In the genomic region with DNA sequence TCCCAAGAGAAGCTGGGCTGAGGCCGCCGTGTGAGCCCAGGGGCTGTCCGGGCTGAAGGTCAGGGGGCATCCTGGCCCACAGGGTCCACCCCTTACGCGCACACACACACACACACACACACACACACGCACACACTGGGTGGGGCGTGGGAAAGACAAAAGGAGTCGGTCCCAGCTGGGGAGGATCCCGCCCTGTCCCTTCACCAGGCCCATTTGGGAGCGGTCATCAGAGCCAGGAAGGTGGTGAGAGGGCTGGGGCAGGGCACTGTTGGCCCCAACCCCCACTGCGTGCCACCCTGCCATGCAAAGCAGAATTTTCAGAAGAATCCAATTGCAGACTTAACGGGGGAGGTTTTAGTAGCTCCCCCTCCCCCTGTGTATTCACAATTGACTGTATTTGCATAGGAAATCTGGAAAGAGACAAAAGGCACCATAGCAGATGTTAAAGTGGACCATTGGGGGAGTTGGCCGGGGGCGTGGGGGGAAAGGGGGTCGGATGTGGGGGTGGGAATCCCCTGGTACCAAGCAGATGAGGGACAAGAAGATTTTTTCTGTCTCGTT, we compare ENCODE assay signal across 1 cellular context.
A peak's percentile ranks its signal among the peaks of the same experiment; 100 is the strongest.
TF ChIP-seq lines count a peak whose summit lies in the region.

No MANE protein-coding gene starts in this region.

TF ChIP-seq in HepG2, 621 proteins besides CTCF, POLR2A, EP300 and RAD21 (continues in another document):
- no peak for TF ChIP-seq ZFP36 (IDR thresholded peaks at IDR 0.05; ENCODE audit: borderline replicate concordance, low read depth, low read length, partially characterized antibody)
- peak; percentile 9; the same call in 1 of the 2 replicates for TF ChIP-seq TAF1 (CRISPR knock-in tag; IDR thresholded peaks at IDR 0.05)
- TF ChIP-seq PTBP1 (IDR thresholded peaks at IDR 0.05; ENCODE audit: low read depth, low read length, poor library complexity, severe bottlenecking) = no peak
- TF ChIP-seq, protein P1, sequence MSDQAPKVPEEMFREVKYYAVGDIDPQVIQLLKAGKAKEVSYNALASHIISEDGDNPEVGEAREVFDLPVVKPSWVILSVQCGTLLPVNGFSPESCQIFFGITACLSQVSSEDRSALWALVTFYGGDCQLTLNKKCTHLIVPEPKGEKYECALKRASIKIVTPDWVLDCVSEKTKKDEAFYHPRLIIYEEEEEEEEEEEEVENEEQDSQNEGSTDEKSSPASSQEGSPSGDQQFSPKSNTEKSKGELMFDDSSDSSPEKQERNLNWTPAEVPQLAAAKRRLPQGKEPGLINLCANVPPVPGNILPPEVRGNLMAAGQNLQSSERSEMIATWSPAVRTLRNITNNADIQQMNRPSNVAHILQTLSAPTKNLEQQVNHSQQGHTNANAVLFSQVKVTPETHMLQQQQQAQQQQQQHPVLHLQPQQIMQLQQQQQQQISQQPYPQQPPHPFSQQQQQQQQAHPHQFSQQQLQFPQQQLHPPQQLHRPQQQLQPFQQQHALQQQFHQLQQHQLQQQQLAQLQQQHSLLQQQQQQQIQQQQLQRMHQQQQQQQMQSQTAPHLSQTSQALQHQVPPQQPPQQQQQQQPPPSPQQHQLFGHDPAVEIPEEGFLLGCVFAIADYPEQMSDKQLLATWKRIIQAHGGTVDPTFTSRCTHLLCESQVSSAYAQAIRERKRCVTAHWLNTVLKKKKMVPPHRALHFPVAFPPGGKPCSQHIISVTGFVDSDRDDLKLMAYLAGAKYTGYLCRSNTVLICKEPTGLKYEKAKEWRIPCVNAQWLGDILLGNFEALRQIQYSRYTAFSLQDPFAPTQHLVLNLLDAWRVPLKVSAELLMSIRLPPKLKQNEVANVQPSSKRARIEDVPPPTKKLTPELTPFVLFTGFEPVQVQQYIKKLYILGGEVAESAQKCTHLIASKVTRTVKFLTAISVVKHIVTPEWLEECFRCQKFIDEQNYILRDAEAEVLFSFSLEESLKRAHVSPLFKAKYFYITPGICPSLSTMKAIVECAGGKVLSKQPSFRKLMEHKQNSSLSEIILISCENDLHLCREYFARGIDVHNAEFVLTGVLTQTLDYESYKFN (CRISPR knock-in tag; conservative IDR thresholded peaks at IDR 0.05) = 0 out of 2 replicates have a peak, but pooled peaks have one; percentile 3
- no peak for TF ChIP-seq FOXP1 (IDR thresholded peaks at IDR 0.05)
- TF ChIP-seq FOXP1 (CRISPR knock-in tag; IDR thresholded peaks at IDR 0.05) = no peak
- TF ChIP-seq ZNF713 (CRISPR knock-in tag; IDR thresholded peaks at IDR 0.05) = 0 out of 2 replicates have a peak, but pooled peaks have one; percentile 11
- TF ChIP-seq SMARCC2 (IDR thresholded peaks at IDR 0.05) = no peak
- 0 out of 2 replicates have a peak, but pooled peaks have one; percentile 12 for TF ChIP-seq IRF2 (CRISPR knock-in tag; IDR thresholded peaks at IDR 0.05)
- TF ChIP-seq MAF1 (CRISPR knock-in tag; IDR thresholded peaks at IDR 0.05; ENCODE audit: borderline replicate concordance) = no peak
- TF ChIP-seq AGO2 (optimal IDR thresholded peaks at IDR 0.05; ENCODE audit: low read depth, low read length) = no peak
- TF ChIP-seq ZNF558 (CRISPR knock-in tag; IDR thresholded peaks at IDR 0.05; ENCODE audit: borderline replicate concordance) = 0 out of 2 replicates have a peak, but pooled peaks have one; percentile 33
- TF ChIP-seq RXRA (CRISPR knock-in tag; IDR thresholded peaks at IDR 0.05) = no peak
- TF ChIP-seq, protein P2, sequence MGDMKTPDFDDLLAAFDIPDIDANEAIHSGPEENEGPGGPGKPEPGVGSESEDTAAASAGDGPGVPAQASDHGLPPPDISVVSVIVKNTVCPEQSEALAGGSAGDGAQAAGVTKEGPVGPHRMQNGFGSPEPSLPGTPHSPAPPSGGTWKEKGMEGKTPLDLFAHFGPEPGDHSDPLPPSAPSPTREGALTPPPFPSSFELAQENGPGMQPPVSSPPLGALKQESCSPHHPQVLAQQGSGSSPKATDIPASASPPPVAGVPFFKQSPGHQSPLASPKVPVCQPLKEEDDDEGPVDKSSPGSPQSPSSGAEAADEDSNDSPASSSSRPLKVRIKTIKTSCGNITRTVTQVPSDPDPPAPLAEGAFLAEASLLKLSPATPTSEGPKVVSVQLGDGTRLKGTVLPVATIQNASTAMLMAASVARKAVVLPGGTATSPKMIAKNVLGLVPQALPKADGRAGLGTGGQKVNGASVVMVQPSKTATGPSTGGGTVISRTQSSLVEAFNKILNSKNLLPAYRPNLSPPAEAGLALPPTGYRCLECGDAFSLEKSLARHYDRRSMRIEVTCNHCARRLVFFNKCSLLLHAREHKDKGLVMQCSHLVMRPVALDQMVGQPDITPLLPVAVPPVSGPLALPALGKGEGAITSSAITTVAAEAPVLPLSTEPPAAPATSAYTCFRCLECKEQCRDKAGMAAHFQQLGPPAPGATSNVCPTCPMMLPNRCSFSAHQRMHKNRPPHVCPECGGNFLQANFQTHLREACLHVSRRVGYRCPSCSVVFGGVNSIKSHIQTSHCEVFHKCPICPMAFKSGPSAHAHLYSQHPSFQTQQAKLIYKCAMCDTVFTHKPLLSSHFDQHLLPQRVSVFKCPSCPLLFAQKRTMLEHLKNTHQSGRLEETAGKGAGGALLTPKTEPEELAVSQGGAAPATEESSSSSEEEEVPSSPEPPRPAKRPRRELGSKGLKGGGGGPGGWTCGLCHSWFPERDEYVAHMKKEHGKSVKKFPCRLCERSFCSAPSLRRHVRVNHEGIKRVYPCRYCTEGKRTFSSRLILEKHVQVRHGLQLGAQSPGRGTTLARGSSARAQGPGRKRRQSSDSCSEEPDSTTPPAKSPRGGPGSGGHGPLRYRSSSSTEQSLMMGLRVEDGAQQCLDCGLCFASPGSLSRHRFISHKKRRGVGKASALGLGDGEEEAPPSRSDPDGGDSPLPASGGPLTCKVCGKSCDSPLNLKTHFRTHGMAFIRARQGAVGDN (CRISPR knock-in tag; IDR thresholded peaks at IDR 0.05) = no peak
- no peak for TF ChIP-seq HCFC1 (IDR thresholded peaks at IDR 0.05; ENCODE audit: low read depth, low read length)
- TF ChIP-seq NR3C1 (CRISPR knock-in tag; IDR thresholded peaks at IDR 0.05) = no peak
- TF ChIP-seq ZC3H13 (CRISPR knock-in tag; IDR thresholded peaks at IDR 0.05) = 0 out of 2 replicates have a peak, but pooled peaks have one; percentile 50
- TF ChIP-seq, protein P3, sequence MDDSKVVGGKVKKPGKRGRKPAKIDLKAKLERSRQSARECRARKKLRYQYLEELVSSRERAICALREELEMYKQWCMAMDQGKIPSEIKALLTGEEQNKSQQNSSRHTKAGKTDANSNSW (CRISPR knock-in tag; IDR thresholded peaks at IDR 0.05; ENCODE audit: borderline replicate concordance) = 0 out of 2 replicates have a peak, but pooled peaks have one; percentile 3
- 0 out of 2 replicates have a peak, but pooled peaks have one; percentile 3 for TF ChIP-seq SALL2 (CRISPR knock-in tag; IDR thresholded peaks at IDR 0.05)
- TF ChIP-seq WIZ (CRISPR knock-in tag; IDR thresholded peaks at IDR 0.05) = 0 out of 2 replicates have a peak, but pooled peaks have one; percentile 4
- TF ChIP-seq, protein P4, sequence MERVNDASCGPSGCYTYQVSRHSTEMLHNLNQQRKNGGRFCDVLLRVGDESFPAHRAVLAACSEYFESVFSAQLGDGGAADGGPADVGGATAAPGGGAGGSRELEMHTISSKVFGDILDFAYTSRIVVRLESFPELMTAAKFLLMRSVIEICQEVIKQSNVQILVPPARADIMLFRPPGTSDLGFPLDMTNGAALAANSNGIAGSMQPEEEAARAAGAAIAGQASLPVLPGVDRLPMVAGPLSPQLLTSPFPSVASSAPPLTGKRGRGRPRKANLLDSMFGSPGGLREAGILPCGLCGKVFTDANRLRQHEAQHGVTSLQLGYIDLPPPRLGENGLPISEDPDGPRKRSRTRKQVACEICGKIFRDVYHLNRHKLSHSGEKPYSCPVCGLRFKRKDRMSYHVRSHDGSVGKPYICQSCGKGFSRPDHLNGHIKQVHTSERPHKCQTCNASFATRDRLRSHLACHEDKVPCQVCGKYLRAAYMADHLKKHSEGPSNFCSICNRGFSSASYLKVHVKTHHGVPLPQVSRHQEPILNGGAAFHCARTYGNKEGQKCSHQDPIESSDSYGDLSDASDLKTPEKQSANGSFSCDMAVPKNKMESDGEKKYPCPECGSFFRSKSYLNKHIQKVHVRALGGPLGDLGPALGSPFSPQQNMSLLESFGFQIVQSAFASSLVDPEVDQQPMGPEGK (CRISPR knock-in tag; IDR thresholded peaks at IDR 0.05) = 0 out of 2 replicates have a peak, but pooled peaks have one; percentile 22
- 0 out of 2 replicates have a peak, but pooled peaks have one; percentile 6 for TF ChIP-seq ZBTB38 (CRISPR knock-in tag; IDR thresholded peaks at IDR 0.05)
- TF ChIP-seq SETDB1 (CRISPR knock-in tag; IDR thresholded peaks at IDR 0.05; ENCODE audit: borderline replicate concordance) = no peak
- no peak for TF ChIP-seq TBL1XR1 (IDR thresholded peaks at IDR 0.05; ENCODE audit: borderline replicate concordance, low read length, partially characterized antibody)
- TF ChIP-seq, protein P5, sequence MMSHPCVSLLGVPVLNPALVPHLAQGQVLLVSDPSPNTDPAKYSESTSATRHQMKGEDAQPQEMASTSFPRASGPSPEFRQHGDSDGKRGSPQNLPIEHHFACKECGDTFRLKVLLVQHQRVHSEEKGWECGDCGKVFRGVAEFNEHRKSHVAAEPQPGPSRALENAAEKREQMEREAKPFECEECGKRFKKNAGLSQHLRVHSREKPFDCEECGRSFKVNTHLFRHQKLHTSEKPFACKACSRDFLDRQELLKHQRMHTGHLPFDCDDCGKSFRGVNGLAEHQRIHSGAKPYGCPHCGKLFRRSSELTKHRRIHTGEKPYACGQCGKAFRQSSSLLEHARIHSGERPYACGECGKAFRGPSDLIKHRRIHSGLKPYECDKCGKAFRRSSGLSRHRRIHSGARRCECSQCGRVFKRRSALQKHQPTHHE (CRISPR knock-in tag; IDR thresholded peaks at IDR 0.05; ENCODE audit: borderline replicate concordance) = 0 out of 2 replicates have a peak, but pooled peaks have one; percentile 16
- 0 out of 2 replicates have a peak, but pooled peaks have one; percentile 7 for TF ChIP-seq ZNF607 (CRISPR knock-in tag; IDR thresholded peaks at IDR 0.05; ENCODE audit: borderline replicate concordance)
- no peak for TF ChIP-seq LCORL (IDR thresholded peaks at IDR 0.05)
- peak; percentile 43; the same call in 1 of the 2 replicates for TF ChIP-seq LCORL (CRISPR knock-in tag; IDR thresholded peaks at IDR 0.05)
- TF ChIP-seq SOX6 (IDR thresholded peaks at IDR 0.05) = no peak
- peak; percentile 30; the same call in 1 of the 2 replicates for TF ChIP-seq SOX6 (CRISPR knock-in tag; IDR thresholded peaks at IDR 0.05)
- TF ChIP-seq, protein P6, sequence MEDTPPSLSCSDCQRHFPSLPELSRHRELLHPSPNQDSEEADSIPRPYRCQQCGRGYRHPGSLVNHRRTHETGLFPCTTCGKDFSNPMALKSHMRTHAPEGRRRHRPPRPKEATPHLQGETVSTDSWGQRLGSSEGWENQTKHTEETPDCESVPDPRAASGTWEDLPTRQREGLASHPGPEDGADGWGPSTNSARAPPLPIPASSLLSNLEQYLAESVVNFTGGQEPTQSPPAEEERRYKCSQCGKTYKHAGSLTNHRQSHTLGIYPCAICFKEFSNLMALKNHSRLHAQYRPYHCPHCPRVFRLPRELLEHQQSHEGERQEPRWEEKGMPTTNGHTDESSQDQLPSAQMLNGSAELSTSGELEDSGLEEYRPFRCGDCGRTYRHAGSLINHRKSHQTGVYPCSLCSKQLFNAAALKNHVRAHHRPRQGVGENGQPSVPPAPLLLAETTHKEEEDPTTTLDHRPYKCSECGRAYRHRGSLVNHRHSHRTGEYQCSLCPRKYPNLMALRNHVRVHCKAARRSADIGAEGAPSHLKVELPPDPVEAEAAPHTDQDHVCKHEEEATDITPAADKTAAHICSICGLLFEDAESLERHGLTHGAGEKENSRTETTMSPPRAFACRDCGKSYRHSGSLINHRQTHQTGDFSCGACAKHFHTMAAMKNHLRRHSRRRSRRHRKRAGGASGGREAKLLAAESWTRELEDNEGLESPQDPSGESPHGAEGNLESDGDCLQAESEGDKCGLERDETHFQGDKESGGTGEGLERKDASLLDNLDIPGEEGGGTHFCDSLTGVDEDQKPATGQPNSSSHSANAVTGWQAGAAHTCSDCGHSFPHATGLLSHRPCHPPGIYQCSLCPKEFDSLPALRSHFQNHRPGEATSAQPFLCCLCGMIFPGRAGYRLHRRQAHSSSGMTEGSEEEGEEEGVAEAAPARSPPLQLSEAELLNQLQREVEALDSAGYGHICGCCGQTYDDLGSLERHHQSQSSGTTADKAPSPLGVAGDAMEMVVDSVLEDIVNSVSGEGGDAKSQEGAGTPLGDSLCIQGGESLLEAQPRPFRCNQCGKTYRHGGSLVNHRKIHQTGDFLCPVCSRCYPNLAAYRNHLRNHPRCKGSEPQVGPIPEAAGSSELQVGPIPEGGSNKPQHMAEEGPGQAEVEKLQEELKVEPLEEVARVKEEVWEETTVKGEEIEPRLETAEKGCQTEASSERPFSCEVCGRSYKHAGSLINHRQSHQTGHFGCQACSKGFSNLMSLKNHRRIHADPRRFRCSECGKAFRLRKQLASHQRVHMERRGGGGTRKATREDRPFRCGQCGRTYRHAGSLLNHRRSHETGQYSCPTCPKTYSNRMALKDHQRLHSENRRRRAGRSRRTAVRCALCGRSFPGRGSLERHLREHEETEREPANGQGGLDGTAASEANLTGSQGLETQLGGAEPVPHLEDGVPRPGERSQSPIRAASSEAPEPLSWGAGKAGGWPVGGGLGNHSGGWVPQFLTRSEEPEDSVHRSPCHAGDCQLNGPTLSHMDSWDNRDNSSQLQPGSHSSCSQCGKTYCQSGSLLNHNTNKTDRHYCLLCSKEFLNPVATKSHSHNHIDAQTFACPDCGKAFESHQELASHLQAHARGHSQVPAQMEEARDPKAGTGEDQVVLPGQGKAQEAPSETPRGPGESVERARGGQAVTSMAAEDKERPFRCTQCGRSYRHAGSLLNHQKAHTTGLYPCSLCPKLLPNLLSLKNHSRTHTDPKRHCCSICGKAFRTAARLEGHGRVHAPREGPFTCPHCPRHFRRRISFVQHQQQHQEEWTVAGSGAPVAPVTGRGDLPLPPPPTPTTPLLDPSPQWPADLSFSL (CRISPR knock-in tag; IDR thresholded peaks at IDR 0.05) = peak; percentile 75
- 0 out of 2 replicates have a peak, but pooled peaks have one; percentile 1 for TF ChIP-seq NR2C2 (CRISPR knock-in tag; IDR thresholded peaks at IDR 0.05; ENCODE audit: borderline replicate concordance)
- TF ChIP-seq, protein P7, sequence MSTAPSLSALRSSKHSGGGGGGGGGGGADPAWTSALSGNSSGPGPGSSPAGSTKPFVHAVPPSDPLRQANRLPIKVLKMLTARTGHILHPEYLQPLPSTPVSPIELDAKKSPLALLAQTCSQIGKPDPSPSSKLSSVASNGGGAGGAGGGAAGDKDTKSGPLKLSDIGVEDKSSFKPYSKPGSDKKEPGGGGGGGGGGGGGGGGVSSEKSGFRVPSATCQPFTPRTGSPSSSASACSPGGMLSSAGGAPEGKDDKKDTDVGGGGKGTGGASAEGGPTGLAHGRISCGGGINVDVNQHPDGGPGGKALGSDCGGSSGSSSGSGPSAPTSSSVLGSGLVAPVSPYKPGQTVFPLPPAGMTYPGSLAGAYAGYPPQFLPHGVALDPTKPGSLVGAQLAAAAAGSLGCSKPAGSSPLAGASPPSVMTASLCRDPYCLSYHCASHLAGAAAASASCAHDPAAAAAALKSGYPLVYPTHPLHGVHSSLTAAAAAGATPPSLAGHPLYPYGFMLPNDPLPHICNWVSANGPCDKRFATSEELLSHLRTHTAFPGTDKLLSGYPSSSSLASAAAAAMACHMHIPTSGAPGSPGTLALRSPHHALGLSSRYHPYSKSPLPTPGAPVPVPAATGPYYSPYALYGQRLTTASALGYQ (CRISPR knock-in tag; IDR thresholded peaks at IDR 0.05) = no peak
- TF ChIP-seq KDM1A (CRISPR knock-in tag; IDR thresholded peaks at IDR 0.05) = no peak
